In the genomic region with DNA sequence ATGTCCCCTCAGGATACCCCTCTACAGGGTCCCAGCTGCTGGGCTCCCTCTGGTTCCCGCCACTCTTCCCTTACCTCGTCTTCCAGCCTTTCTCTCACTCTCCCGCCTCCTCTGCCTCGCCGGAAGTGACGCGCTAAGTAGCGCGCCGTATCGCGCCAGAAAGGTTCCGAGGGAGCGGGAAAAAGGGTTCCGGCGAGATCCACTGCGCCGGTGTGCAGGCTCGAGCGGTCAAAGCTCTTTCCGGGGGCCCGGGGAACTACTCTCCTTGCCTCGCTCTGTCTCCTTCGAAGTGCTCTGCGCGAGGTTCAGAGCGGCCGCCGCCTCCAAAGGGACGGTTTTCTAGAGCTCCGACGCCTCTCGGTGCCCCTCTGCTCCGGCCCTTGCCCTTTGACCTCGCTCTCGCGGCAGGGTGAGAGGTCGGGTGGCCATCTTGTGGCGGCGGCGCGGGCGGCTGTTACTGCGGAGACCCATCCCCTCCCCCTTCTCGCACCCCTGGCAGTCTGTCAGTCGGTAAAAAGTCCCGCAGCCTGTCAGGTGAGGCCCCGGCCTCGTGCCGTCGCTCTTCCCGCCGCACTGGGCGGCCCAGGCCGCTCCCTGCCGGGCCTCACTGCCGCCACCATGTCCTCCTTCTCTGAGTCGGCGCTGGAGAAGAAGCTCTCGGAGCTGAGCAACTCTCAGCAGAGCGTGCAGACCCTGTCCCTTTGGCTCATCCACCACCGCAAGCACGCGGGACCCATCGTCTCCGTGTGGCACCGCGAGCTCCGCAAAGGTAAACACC, we compare ENCODE assay signal across 8 cellular contexts. TPM values are rescaled to one million over a fixed set of nuclear protein-coding genes. Genes with fewer than 3 reads are reported as not detected.
A peak's percentile ranks its signal among the peaks of the same experiment; 100 is the strongest.
DNase-seq lines count a peak whose midpoint lies in the region; ATAC-seq, FAIRE-seq and TF ChIP-seq lines count a peak whose summit lies in the region.

Gene RPRD1B (plus strand): TSS at position 417 of the 778 bp plus-strand sequence. CDS start 202 bp downstream, at position 619.
Gene TTI1 (minus strand): TSS at position 127 of the 778 bp plus-strand sequence. CDS start 19,640 bp downstream, outside the sequence.

- H2AK5ac ChIP-seq in H1 (ENCODE audit: low read depth, low read length): peak within 1 kb of the TSS; percentile 68

- FAIRE-seq in HTR-8/SVneo (lab: Jason Lieb, UNC) (peak; percentile 98), H1 (lab: Jason Lieb, UNC) (peak; percentile 13)

- peak within 1 kb of the TSS; percentile 98 for H3K4me3 Mint-ChIP-seq in activated CD8-positive, alpha-beta memory T cell treated with anti-CD3 and anti-CD28 coated beads, Interleukin-2, amount 10 ng/mL, durations not matched to agents 7 days and 5 days
- H3K4me3 Mint-ChIP-seq in memory B cell: peak within 1 kb of the TSS; percentile 95

- no peaks in the 10 kb centered on the region for H4K20me1 ChIP-seq in H1 (replicated peaks in 1 of 2; ENCODE audit: control insufficient read depth in 1 of 2, insufficient read depth in 2 of 2, low read length in 2 of 2)

- H3K4ac ChIP-seq in H1 (replicated peaks; ENCODE audit: insufficient read length, low read depth, low read length): no peak within 1 kb of the TSS

- peak within 1 kb of the TSS; percentile 95; the same call in 1 of the 2 replicates for H2BK12ac ChIP-seq in H1 (ENCODE audit: low read depth, low read length)

- DNase-seq in COLO668 (lab: John Stamatoyannopoulos, UW; ENCODE audit: unreplicated experiment) (peak; percentile 95), GM20000 (ENCODE audit: low spot score) (peak; percentile 87), HTR-8/SVneo (ENCODE audit: insufficient read length, low spot score) (peak; percentile 98), NT2/D1 (ENCODE audit: low read depth, low spot score) (peak; percentile 88), H1 (ENCODE audit: low read depth in 1 of 2, low spot score in 2 of 2) (peak; percentile 51 to 91), memory B cell (ENCODE audit: low spot score in 2 of 2) (peak; percentile 84 to 89)
- peak; percentile 94 for DNase-seq in activated CD8-positive, alpha-beta memory T cell treated with anti-CD3 and anti-CD28 coated beads, Interleukin-2, amount 10 ng/mL, durations not matched to agents 7 days and 5 days
- peak; percentile 82 for DNase-seq in stimulated activated CD8-positive, alpha-beta memory T cell treated with anti-CD3 and anti-CD28 coated beads, Interleukin-12 subunit alpha, Interleukin-12 subunit beta, amount 100 ng/mL, for 1 hour (ENCODE audit: low read depth)

- H3K56ac ChIP-seq in H1 (replicated peaks; ENCODE audit: insufficient read length, low read depth, low read length): peak within 1 kb of the TSS; percentile 88

- peak; percentile 91 to 97 for TF ChIP-seq POLR2A in H1 (IDR thresholded peaks at IDR 0.05; ENCODE audit: control extremely low read depth in 1 of 2, low read depth in 2 of 2, low read length in 2 of 2)

- POLR2A ChIA-PET in H1 (lab: Charles Lee; ENCODE audit: partially characterized antibody): interaction anchor here (0.9 to 2.6 kb wide), 17 partner anchors 8 to 461 kb away, joined by 3 to 20 read pairs (median 4); no protein-coding TSS in a partner anchor

- TF ChIP-seq RAD21 in H1 (IDR thresholded peaks at IDR 0.05 in 1 of 2, conservative IDR thresholded peaks at IDR 0.05 in 1 of 2; ENCODE audit: low read depth in 2 of 2, low read length in 2 of 2): no peak

- peak within 1 kb of the TSS; percentile 77 to 89 for H3K4me2 ChIP-seq in H1 (ENCODE audit: insufficient read depth in 1 of 2, low read depth in 2 of 2, low read length in 2 of 2)

- peak within 1 kb of the TSS; percentile 100 for H4K8ac ChIP-seq in H1 (ENCODE audit: extremely low read depth, insufficient read depth, low read length)

- H3K36me3 ChIP-seq in NT2/D1 (ENCODE audit: insufficient read depth, insufficient read length, low read length) (peaks cover 44% of the 10 kb centered on the region), H1 (ENCODE audit: control insufficient read depth in 2 of 4, insufficient read depth in 4 of 4, low read length in 3 of 4) (peaks cover 2 to 10% (median 7%) of the 10 kb centered on the region in 4 experiments; a peak in 5 of 8 replicates)

- peaks cover 16 to 90% of the 10 kb centered on the region in 2 experiments for H3K79me2 ChIP-seq in H1 (ENCODE audit: control insufficient read depth in 1 of 2, insufficient read depth in 2 of 2, low read length in 2 of 2)

- peak within 1 kb of the TSS; percentile 65; the same call in 1 of the 2 replicates for H2AFZ ChIP-seq in H1 (ENCODE audit: low read length)

- H3K27me3 ChIP-seq in NT2/D1 (ENCODE audit: insufficient read depth, insufficient read length) (no peaks in the 10 kb centered on the region), H1 (replicated peaks in 1 of 4; ENCODE audit: control insufficient read depth in 3 of 4, extremely low read depth in 1 of 4, insufficient read depth in 3 of 4, low read length in 3 of 4) (no peaks in the 10 kb centered on the region)

- WGBS in H1 (ENCODE audit: extremely low coverage in 1 of 2, insufficient coverage in 1 of 2, insufficient read length in 1 of 2, insufficient replicate concordance in 2 of 2, low coverage in 1 of 2, low lambda C conversion rate in 2 of 2, missing lambda C conversion rate in 1 of 2), 2 experiments: 2% methylated on average over 63 of the region's 69 CpGs; no CpG with 5 or more reads in 1 of the 2 experiments

- no peak within 1 kb of the TSS for H3K23ac ChIP-seq in H1 (ENCODE audit: insufficient read length)

- peak within 1 kb of the TSS; percentile 1; the same call in 1 of the 2 replicates for H2BK15ac ChIP-seq in H1 (ENCODE audit: low read length)

- peak within 1 kb of the TSS; percentile 99 for H3K27ac ChIP-seq in H1 (ENCODE audit: low read depth, low read length)

- H3K14ac ChIP-seq in H1 (ENCODE audit: insufficient read length): no peak within 1 kb of the TSS

- no peak for TF ChIP-seq EP300 in H1 (IDR thresholded peaks at IDR 0.05; ENCODE audit: borderline replicate concordance in 1 of 2, low read depth in 2 of 2, low read length in 2 of 2)

- H3K27ac Mint-ChIP-seq in activated CD8-positive, alpha-beta memory T cell treated with anti-CD3 and anti-CD28 coated beads, Interleukin-2, amount 10 ng/mL, durations not matched to agents 7 days and 5 days: peak within 1 kb of the TSS; percentile 99
- H3K27ac Mint-ChIP-seq in memory B cell: peak within 1 kb of the TSS; percentile 91

- H3K9me3 Mint-ChIP-seq in activated CD8-positive, alpha-beta memory T cell treated with anti-CD3 and anti-CD28 coated beads, Interleukin-2, amount 10 ng/mL, durations not matched to agents 7 days and 5 days (ENCODE audit: low read depth): no peaks in the 10 kb centered on the region
- H3K9me3 Mint-ChIP-seq in memory B cell: peaks cover 3% of the 10 kb centered on the region

- peak within 1 kb of the TSS; percentile 95 for H3K18ac ChIP-seq in H1 (ENCODE audit: extremely low read depth, low read length)

- CTCF ChIA-PET in activated CD8-positive, alpha-beta memory T cell treated with anti-CD3 and anti-CD28 coated beads, Interleukin-2, amount 10 ng/mL, durations not matched to agents 7 days and 5 days (lab: Charles Lee): interaction anchor here (0.9 to 2.2 kb wide), 8 partner anchors 12 to 855 kb away, joined by 3 to 12 read pairs (median 3); partner anchors contain the start of genes MROH8 and RPN2
- CTCF ChIA-PET in H1 (lab: Charles Lee; ENCODE audit: partially characterized antibody): interaction anchor here (0.7 to 1.6 kb wide), 5 partner anchors 10 to 469 kb away, joined by 3 to 8 read pairs (median 3); no protein-coding TSS in a partner anchor

- TF ChIP-seq CTCF in GM20000 (IDR thresholded peaks at IDR 0.05; ENCODE audit: extremely low read depth, missing control alignments): no peak
- no peak for TF ChIP-seq CTCF in H1 (IDR thresholded peaks at IDR 0.05; ENCODE audit: control extremely low read depth in 1 of 3, insufficient read depth in 1 of 3, low read depth in 1 of 3, low read length in 3 of 3)

- H4K91ac ChIP-seq in H1 (replicated peaks; ENCODE audit: insufficient read length, low read length): peak within 1 kb of the TSS; percentile 88

- peak within 1 kb of the TSS; percentile 90 for H3K4me3 ChIP-seq in NT2/D1 (ENCODE audit: insufficient read length, low read depth)
- peak within 1 kb of the TSS; percentile 93 to 99 (median 97) for H3K4me3 ChIP-seq in H1 (ENCODE audit: extremely low read depth in 1 of 4, insufficient read depth in 2 of 4, low read depth in 3 of 4, low read length in 4 of 4)

- H3K9ac ChIP-seq in NT2/D1 (ENCODE audit: insufficient read length, low read depth) (peak within 1 kb of the TSS; percentile 97), H1 (replicated peaks in 1 of 4; ENCODE audit: extremely low read depth in 1 of 4, low read depth in 3 of 4, low read length in 3 of 4) (peak within 1 kb of the TSS; percentile 92 to 99 (median 98))

- H3K36me3 Mint-ChIP-seq in activated CD8-positive, alpha-beta memory T cell treated with anti-CD3 and anti-CD28 coated beads, Interleukin-2, amount 10 ng/mL, durations not matched to agents 7 days and 5 days: peaks cover 46% of the 10 kb centered on the region
- H3K36me3 Mint-ChIP-seq in memory B cell: peaks cover 17% of the 10 kb centered on the region

- peak within 1 kb of the TSS; percentile 99 for H4K5ac ChIP-seq in H1 (ENCODE audit: insufficient read length, low read depth, low read length)

- H3K79me1 ChIP-seq in H1 (ENCODE audit: low read depth, low read length): peaks cover 13% of the 10 kb centered on the region

- peak within 1 kb of the TSS; percentile 94 for H2BK5ac ChIP-seq in H1 (ENCODE audit: low read depth, low read length)

- H3K9me3 ChIP-seq in NT2/D1 (ENCODE audit: insufficient read depth, low read length) (no peaks in the 10 kb centered on the region), H1 (ENCODE audit: insufficient read depth in 2 of 2, low read depth in 1 of 2, low read length in 1 of 2) (no peaks in the 10 kb centered on the region)

- H2BK120ac ChIP-seq in H1 (replicated peaks; ENCODE audit: low read depth, low read length): no peak within 1 kb of the TSS

- ATAC-seq in activated CD8-positive, alpha-beta memory T cell treated with anti-CD3 and anti-CD28 coated beads, Interleukin-2, amount 10 ng/mL, durations not matched to agents 7 days and 5 days: peak; percentile 88
- ATAC-seq in memory B cell (ENCODE audit: low read depth): peak; percentile 89

- H3K23me2 ChIP-seq in H1 (ENCODE audit: low read depth, low read length): peaks cover 13% of the 10 kb centered on the region

- no peak within 1 kb of the TSS for H2BK20ac ChIP-seq in H1 (ENCODE audit: low read length)

- H3K4me1 Mint-ChIP-seq in activated CD8-positive, alpha-beta memory T cell treated with anti-CD3 and anti-CD28 coated beads, Interleukin-2, amount 10 ng/mL, durations not matched to agents 7 days and 5 days: peaks cover 59% of the 10 kb centered on the region
- H3K4me1 Mint-ChIP-seq in memory B cell: peaks cover 42% of the 10 kb centered on the region

- no peaks in the 10 kb centered on the region for H3K27me3 Mint-ChIP-seq in activated CD8-positive, alpha-beta memory T cell treated with anti-CD3 and anti-CD28 coated beads, Interleukin-2, amount 10 ng/mL, durations not matched to agents 7 days and 5 days
- H3K27me3 Mint-ChIP-seq in memory B cell: no peaks in the 10 kb centered on the region

- H3K4me1 ChIP-seq in NT2/D1 (ENCODE audit: insufficient read depth, insufficient read length): peaks cover 6% of the 10 kb centered on the region
- H3K4me1 ChIP-seq in H1 (replicated peaks in 1 of 4; ENCODE audit: control insufficient read depth in 3 of 4, insufficient read depth in 4 of 4, low read length in 3 of 4): peaks cover 0 to 10% (median 3%) of the 10 kb centered on the region in 4 experiments; a peak in 4 of 7 replicates

RNA-seq across cellular contexts. Expression of gene RPRD1B, which starts in this region (rescaled TPM):
- 10 to 100 TPM; 34.1 to 37.4 TPM for total RNA-seq in activated CD8-positive, alpha-beta memory T cell treated with anti-CD3 and anti-CD28 coated beads, Interleukin-2, amount 10 ng/mL, durations not matched to agents 7 days and 5 days
- 17.7 and 20.9 TPM in 2 replicates for total RNA-seq in H1 (2021; fragmentation: NEBNext Ultra II Directional; extraction: Animal tissue kit (Norgen Biotek cat#: 25700))
- 10.1 and 10.3 TPM in 2 replicates for polyA plus RNA-seq in H1 (2011; rRNA removed)
- 11.6 TPM for polyA plus RNA-seq in H1 (2011; cell fraction: cytosol; rRNA removed)
- polyA plus RNA-seq in H1 (2011; cell fraction: nucleus; rRNA removed): 12.1 TPM
- polyA plus RNA-seq in H1 (2012, experiment 1 of 2): 9.4 to 14.2 TPM (median 12.0 TPM) in 4 replicates
- 6.2 TPM for polyA plus RNA-seq in H1 (2012, experiment 2 of 2)
- 15.7 TPM for polyA plus RNA-seq in H1 (2013, experiment 1 of 2)
- 16.5 TPM for polyA plus RNA-seq in H1 (2013, experiment 2 of 2)
- polyA minus RNA-seq in H1 (2011; rRNA and poly(A)+ RNA removed): 14.9 and 17.4 TPM in 2 replicates
- polyA minus RNA-seq in H1 (2011; cell fraction: cytosol; rRNA and poly(A)+ RNA removed): 21.7 TPM
- polyA minus RNA-seq in H1 (2011; cell fraction: nucleus; rRNA and poly(A)+ RNA removed): 33.8 TPM

RNA-seq across cellular contexts. Expression of gene TTI1, which starts in this region (rescaled TPM):
- 10 to 100 TPM; 34.7 to 35.0 TPM for total RNA-seq in activated CD8-positive, alpha-beta memory T cell treated with anti-CD3 and anti-CD28 coated beads, Interleukin-2, amount 10 ng/mL, durations not matched to agents 7 days and 5 days
- 47.0 TPM in 2 replicates for total RNA-seq in H1 (2021; fragmentation: NEBNext Ultra II Directional; extraction: Animal tissue kit (Norgen Biotek cat#: 25700))
- polyA plus RNA-seq in H1 (2011; rRNA removed): 34.1 and 38.7 TPM in 2 replicates
- polyA plus RNA-seq in H1 (2011; cell fraction: cytosol; rRNA removed): 36.0 TPM
- polyA plus RNA-seq in H1 (2011; cell fraction: nucleus; rRNA removed): 46.9 TPM
- 38.2 to 42.6 TPM (median 41.6 TPM) in 4 replicates for polyA plus RNA-seq in H1 (2012, experiment 1 of 2)
- 9.6 TPM for polyA plus RNA-seq in H1 (2012, experiment 2 of 2)
- 27.7 TPM for polyA plus RNA-seq in H1 (2013, experiment 1 of 2)
- polyA plus RNA-seq in H1 (2013, experiment 2 of 2): 26.1 TPM
- 107 and 112 TPM in 2 replicates for polyA minus RNA-seq in H1 (2011; rRNA and poly(A)+ RNA removed)
- polyA minus RNA-seq in H1 (2011; cell fraction: cytosol; rRNA and poly(A)+ RNA removed): 39.5 TPM
- polyA minus RNA-seq in H1 (2011; cell fraction: nucleus; rRNA and poly(A)+ RNA removed): 62.0 TPM

Comparison
In these comparisons a context has a peak if more than half of its experiments do, and no peak if none do; other contexts are left out.
1. Peak in every context shown above with its lines: DNase-seq, ATAC-seq, H3K4me3 ChIP-seq and H3K27ac ChIP-seq.